In the genomic region with DNA sequence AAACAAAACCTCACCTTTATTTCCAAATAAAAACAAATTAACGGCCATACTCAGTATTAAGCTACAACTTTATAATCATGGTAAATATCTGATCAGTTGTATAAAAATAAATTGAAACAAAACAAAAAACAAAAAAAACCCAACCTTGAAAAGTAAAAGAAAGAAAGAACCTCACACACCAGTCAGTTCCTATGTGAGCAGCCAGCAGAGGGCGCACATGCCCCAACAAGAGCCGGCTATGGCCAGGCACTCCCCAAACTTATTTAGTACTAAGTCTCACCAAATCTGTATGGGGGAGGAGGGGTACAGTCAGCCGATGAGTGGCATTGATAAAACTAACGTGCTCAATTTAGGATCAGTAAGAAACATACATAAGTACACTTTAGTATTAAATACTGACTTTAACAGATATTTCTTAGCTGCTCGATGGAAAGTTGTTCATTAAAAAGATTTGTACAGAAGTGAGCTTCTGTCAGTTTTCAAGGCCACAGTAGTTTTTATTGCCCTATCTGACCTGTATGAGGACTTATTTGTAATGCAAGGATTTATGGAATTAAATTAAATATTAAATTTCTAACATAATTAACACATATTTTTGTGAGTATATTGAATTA, we compare ENCODE assay signal across 8 cellular contexts.
DNase-seq lines count a peak whose midpoint lies in the region; ATAC-seq, FAIRE-seq and TF ChIP-seq lines count a peak whose summit lies in the region.

No MANE protein-coding gene starts in this region.

- H3K79me2 ChIP-seq in KMS-11 (ENCODE audit: insufficient read depth, low read depth) = peaks cover 14% of the 10 kb centered on the region; the same call in 1 of the 2 replicates

- no peak overlapping the region for H3K9ac ChIP-seq in KMS-11

- H2AFZ ChIP-seq in KMS-11 (ENCODE audit: low read depth) = no peak overlapping the region

- no peaks in the 10 kb centered on the region for H4K20me1 ChIP-seq in KMS-11 (ENCODE audit: insufficient read depth)

- H3K9me3 Mint-ChIP-seq in activated T-helper 1 cell treated with anti-CD3 and anti-CD28 coated beads, Interleukin-12 subunit alpha, Interleukin-12 subunit beta, Interleukin-2, Interleukin-4 antibody, amounts not matched to agents 30 ng/mL and 10 ng/mL and 1 ng/mL, durations not matched to agents 14 hours and 24 hours and 36 hours = no peaks in the 10 kb centered on the region
- no peaks in the 10 kb centered on the region for H3K9me3 Mint-ChIP-seq in osteocyte (ENCODE audit: unreplicated experiment)

- ATAC-seq in GM21717 (IDR thresholded peaks at IDR 0.05; ENCODE audit: unreplicated experiment) = peak; percentile 94

- peak; percentile 63 for FAIRE-seq in RCC 7860 (lab: Jason Lieb, UNC)

- H3K4me1 ChIP-seq in KMS-11 (ENCODE audit: low read depth, poor library complexity, severe bottlenecking) (peaks cover 13% of the 10 kb centered on the region), tibial artery (no peaks in the 10 kb centered on the region)

- peak; percentile 98 for TF ChIP-seq CTCF in KMS-11 (conservative IDR thresholded peaks at IDR 0.05; ENCODE audit: low read depth, low read length)
- peak; percentile 97 for TF ChIP-seq CTCF in osteocyte (IDR thresholded peaks at IDR 0.05)
- peak; percentile 82 to 85 for TF ChIP-seq CTCF in tibial artery (IDR thresholded peaks at IDR 0.05)

- no peaks in the 10 kb centered on the region for H3K36me3 Mint-ChIP-seq in activated T-helper 1 cell treated with anti-CD3 and anti-CD28 coated beads, Interleukin-12 subunit alpha, Interleukin-12 subunit beta, Interleukin-2, Interleukin-4 antibody, amounts not matched to agents 30 ng/mL and 10 ng/mL and 1 ng/mL, durations not matched to agents 14 hours and 24 hours and 36 hours (ENCODE audit: low read depth)
- no peaks in the 10 kb centered on the region for H3K36me3 Mint-ChIP-seq in osteocyte (ENCODE audit: unreplicated experiment)

- no peak overlapping the region for H3K27ac Mint-ChIP-seq in activated T-helper 1 cell treated with anti-CD3 and anti-CD28 coated beads, Interleukin-12 subunit alpha, Interleukin-12 subunit beta, Interleukin-2, Interleukin-4 antibody, amounts not matched to agents 30 ng/mL and 10 ng/mL and 1 ng/mL, durations not matched to agents 14 hours and 24 hours and 36 hours
- peak overlapping the region; percentile 51 for H3K27ac Mint-ChIP-seq in osteocyte (ENCODE audit: unreplicated experiment)

- no peaks in the 10 kb centered on the region for H3K4me1 Mint-ChIP-seq in activated T-helper 1 cell treated with anti-CD3 and anti-CD28 coated beads, Interleukin-12 subunit alpha, Interleukin-12 subunit beta, Interleukin-2, Interleukin-4 antibody, amounts not matched to agents 30 ng/mL and 10 ng/mL and 1 ng/mL, durations not matched to agents 14 hours and 24 hours and 36 hours (ENCODE audit: low read depth)
- peaks cover 16% of the 10 kb centered on the region for H3K4me1 Mint-ChIP-seq in osteocyte (ENCODE audit: unreplicated experiment)

- H3K36me3 ChIP-seq in KMS-11 (ENCODE audit: insufficient read depth) (no peaks in the 10 kb centered on the region), tibial artery (no peaks in the 10 kb centered on the region)

- no peak overlapping the region for H3K4me2 ChIP-seq in KMS-11

- H3K4me3 ChIP-seq in KMS-11 (IDR thresholded peaks at IDR 0.05; ENCODE audit: insufficient read depth, low read depth, low read length) (no peak overlapping the region), tibial artery (no peak overlapping the region)

- H3K27me3 ChIP-seq in KMS-11 (ENCODE audit: insufficient read depth, low read depth) (no peaks in the 10 kb centered on the region), tibial artery (no peaks in the 10 kb centered on the region)

- H3K4me3 Mint-ChIP-seq in activated T-helper 1 cell treated with anti-CD3 and anti-CD28 coated beads, Interleukin-12 subunit alpha, Interleukin-12 subunit beta, Interleukin-2, Interleukin-4 antibody, amounts not matched to agents 30 ng/mL and 10 ng/mL and 1 ng/mL, durations not matched to agents 14 hours and 24 hours and 36 hours = no peak overlapping the region
- no peak overlapping the region for H3K4me3 Mint-ChIP-seq in osteocyte (ENCODE audit: unreplicated experiment)

- intact Hi-C loops in activated T-helper 1 cell treated with anti-CD3 and anti-CD28 coated beads, Interleukin-12 subunit alpha, Interleukin-12 subunit beta, Interleukin-2, Interleukin-4 antibody, amounts not matched to agents 30 ng/mL and 10 ng/mL and 1 ng/mL, durations not matched to agents 14 hours and 24 hours and 36 hours (cut with micrococcal nuclease) = loop anchor here (1.0 to 10.0 kb wide), 7 partner anchors 72 to 1294 kb away; partner anchors contain the start of gene TCF4
- intact Hi-C loops in tibial artery (cut with DNase I; ENCODE audit: low total_unique reads) = loop anchor here (10.0 kb wide), 2 partner anchors 369 to 1239 kb away; partner anchors contain the start of gene WDR7

- no peaks in the 10 kb centered on the region for H3K9me3 ChIP-seq in tibial artery

- peaks cover 1% of the 10 kb centered on the region for H3K27me3 Mint-ChIP-seq in activated T-helper 1 cell treated with anti-CD3 and anti-CD28 coated beads, Interleukin-12 subunit alpha, Interleukin-12 subunit beta, Interleukin-2, Interleukin-4 antibody, amounts not matched to agents 30 ng/mL and 10 ng/mL and 1 ng/mL, durations not matched to agents 14 hours and 24 hours and 36 hours (ENCODE audit: insufficient read depth)
- H3K27me3 Mint-ChIP-seq in osteocyte (ENCODE audit: unreplicated experiment) = no peaks in the 10 kb centered on the region

- H3K27ac ChIP-seq in KMS-11 = no peak overlapping the region
- H3K27ac ChIP-seq in tibial artery = no peak overlapping the region

- DNase-seq in DMS79 (lab: John Stamatoyannopoulos, UW) (peak; percentile 4), RCC 7860 (ENCODE audit: low spot score) (peak; percentile 23), fibroblast of the conjunctiva (ENCODE audit: low read depth) (peak; percentile 80), osteocyte (ENCODE audit: extremely low spot score, unreplicated experiment) (peak; percentile 88), tibial artery (peak; percentile 88 to 94)
- DNase-seq in activated T-helper 1 cell treated with anti-CD3 and anti-CD28 coated beads, Interleukin-12 subunit alpha, Interleukin-12 subunit beta, Interleukin-2, Interleukin-4 antibody, amounts not matched to agents 30 ng/mL and 10 ng/mL and 1 ng/mL, durations not matched to agents 14 hours and 24 hours and 36 hours (ENCODE audit: low spot score) = peak; percentile 48

Comparison
In these comparisons a context has a peak if more than half of its experiments do, and no peak if none do; other contexts are left out.
1. DNase-seq: peak in every context shown above with its lines; median percentile 91 in tibial artery; 88 in osteocyte; 80 in fibroblast of the conjunctiva; 48 in activated T-helper 1 cell treated with anti-CD3 and anti-CD28 coated beads, Interleukin-12 subunit alpha, Interleukin-12 subunit beta, Interleukin-2, Interleukin-4 antibody, amounts not matched to agents 30 ng/mL and 10 ng/mL and 1 ng/mL, durations not matched to agents 14 hours and 24 hours and 36 hours; 23 in RCC 7860; 4 in DMS79.